ENCODE assay signal across 9 cellular contexts in the genomic region with DNA sequence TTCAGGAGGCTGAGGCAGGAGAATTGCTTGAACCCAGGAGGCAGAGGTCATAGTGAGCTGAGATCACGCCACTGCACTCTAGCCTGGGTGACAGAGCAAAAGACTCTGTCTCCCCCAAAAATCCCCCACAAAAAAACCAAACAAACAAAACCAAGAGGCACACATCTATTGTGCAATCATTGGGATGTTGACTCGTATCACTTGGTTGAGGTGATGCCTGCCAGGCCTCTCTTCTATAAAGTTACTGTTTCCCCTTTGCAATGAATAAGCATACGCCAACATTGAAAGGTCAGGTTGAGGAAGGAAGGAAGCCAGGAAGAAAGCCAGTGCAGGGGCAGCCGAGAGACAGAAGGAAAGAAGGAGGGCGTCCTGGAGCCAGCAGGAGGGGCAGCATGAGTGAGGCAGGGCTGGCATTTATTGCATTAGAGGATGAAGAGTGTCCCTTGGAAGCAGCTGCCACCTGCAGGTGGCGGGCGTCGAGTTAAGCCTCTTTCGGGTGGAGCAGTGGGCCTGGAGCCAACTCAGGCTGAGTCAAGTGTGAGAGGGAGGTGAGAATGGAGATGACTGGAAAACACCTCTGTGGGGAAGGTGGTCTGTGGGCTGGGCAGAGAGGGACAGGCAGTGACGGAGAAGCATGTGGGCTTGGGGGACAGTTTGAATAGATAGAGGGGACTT. TPM values are rescaled to one million over a fixed set of nuclear protein-coding genes. Genes with fewer than 3 reads are reported as not detected.
DNase-seq lines count a peak whose midpoint lies in the region; ATAC-seq and TF ChIP-seq lines count a peak whose summit lies in the region.
"Had no signal": no experiment of that assay in that cellular context is flagged by ENCODE, and none has a peak within 500 bp of the region (broad histone marks: within the 10 kb centered on the region; RNA-seq: fewer than 3 reads in every experiment).

No MANE protein-coding gene starts in this region.

- no peak for TF ChIP-seq POLR2A in erythroblast (IDR thresholded peaks at IDR 0.05; ENCODE audit: low read length)

- H3K4me1 ChIP-seq in SJCRH30 (peaks cover 28% of the 10 kb centered on the region), psoas muscle (peaks cover 5% of the 10 kb centered on the region)

- H3K4me3 ChIP-seq in SJCRH30 (no peak overlapping the region), psoas muscle (no peak overlapping the region), coronary artery (no peak overlapping the region)
- H3K4me3 ChIP-seq: SK-N-MC had no signal

- H3K27me3 ChIP-seq in SJCRH30: no peaks in the 10 kb centered on the region; the same call in 1 of the 2 replicates
- no peaks in the 10 kb centered on the region for H3K27me3 ChIP-seq in psoas muscle (ENCODE audit: insufficient read depth in 3 of 3, low read length in 2 of 3)

- CTCF ChIA-PET in GM10248 (lab: Yijun Ruan, JAX): interaction anchor here (0.8 to 1.8 kb wide), 2 partner anchors 12 to 25 kb away, joined by 3 to 4 read pairs; no protein-coding TSS in a partner anchor

- ATAC-seq in psoas muscle (peak; percentile 31 to 67 (median 62)), GM18519 (IDR thresholded peaks at IDR 0.05; ENCODE audit: low FRiP score, unreplicated experiment) (no peak)

- peak; percentile 48 for TF ChIP-seq CTCF in GM10248 (IDR thresholded peaks at IDR 0.05; ENCODE audit: control extremely low read depth, extremely low read depth, low read depth, missing control alignments)
- peak; percentile 36 for TF ChIP-seq CTCF in psoas muscle (IDR thresholded peaks at IDR 0.05)
- TF ChIP-seq CTCF in coronary artery (IDR thresholded peaks at IDR 0.05): no peak

- POLR2A ChIA-PET in GM10248 (lab: Yijun Ruan, JAX): no interaction called here

- H3K27ac ChIP-seq in SJCRH30 (no peak overlapping the region), psoas muscle (no peak overlapping the region), coronary artery (no peak overlapping the region)
- H3K27ac ChIP-seq: SK-N-MC had no signal

- WGBS in psoas muscle, 3 donors: 40 to 44% (median 44%) methylated on average over 10 of the region's 10 CpGs

- DNase-seq in GM10248 (ENCODE audit: extremely low spot score): no peak
- DNase-seq in M059J (ENCODE audit: low read depth): peak; percentile 76
- peak; percentile 52 to 66 for DNase-seq in SJCRH30
- peak; percentile 63 to 79 for DNase-seq in erythroblast (lab: John Stamatoyannopoulos, UW)
- DNase-seq in psoas muscle: peak; percentile 62 to 86
- DNase-seq in HCEC 1CT: no peak
- DNase-seq in coronary artery (ENCODE audit: low spot score): no peak

- H3K36me3 ChIP-seq in SJCRH30: no peaks in the 10 kb centered on the region
- no peaks in the 10 kb centered on the region for H3K36me3 ChIP-seq in psoas muscle (ENCODE audit: insufficient read depth in 1 of 2, low read depth in 1 of 2)

- H3K9me3 ChIP-seq in SJCRH30 (replicated peaks): no peaks in the 10 kb centered on the region
- no peaks in the 10 kb centered on the region for H3K9me3 ChIP-seq in psoas muscle

- intact Hi-C loops in psoas muscle (cut with DNase I): loop anchor here in 1 of 2 donors (5.0 kb wide), 1 partner anchor 34 kb away; no protein-coding TSS in a partner anchor

RNA-seq across cellular contexts. Expression of a gene that starts 8.3 kb away (rescaled TPM):
- total RNA-seq in M059J (2014; rRNA removed; shearing (Covaris generic)): 3.4 and 8.2 TPM in 2 replicates
- 10.4 and 11.1 TPM in 2 replicates for total RNA-seq in SJCRH30 (2014; rRNA removed; shearing (Covaris generic))
- 10 to 100 TPM; 15.8 to 49.5 (median 34.0) TPM for total RNA-seq in psoas muscle
- 10 to 100 TPM in 2 of 3 donors, 1 to 10 TPM in 1; 8.1 to 15.9 (median 10.6) TPM for polyA plus RNA-seq in psoas muscle

Comparison
In these comparisons a context has a peak if more than half of its experiments do, and no peak if none do; other contexts are left out.
1. DNase-seq: peak in M059J (single experiment), SJCRH30 (2 of 2), erythroblast (2 of 2) and psoas muscle (2 of 2); none in GM10248 (single experiment), HCEC 1CT (single experiment) and coronary artery (single experiment).